ENCODE assay signal across 1 cellular context in the genomic region with DNA sequence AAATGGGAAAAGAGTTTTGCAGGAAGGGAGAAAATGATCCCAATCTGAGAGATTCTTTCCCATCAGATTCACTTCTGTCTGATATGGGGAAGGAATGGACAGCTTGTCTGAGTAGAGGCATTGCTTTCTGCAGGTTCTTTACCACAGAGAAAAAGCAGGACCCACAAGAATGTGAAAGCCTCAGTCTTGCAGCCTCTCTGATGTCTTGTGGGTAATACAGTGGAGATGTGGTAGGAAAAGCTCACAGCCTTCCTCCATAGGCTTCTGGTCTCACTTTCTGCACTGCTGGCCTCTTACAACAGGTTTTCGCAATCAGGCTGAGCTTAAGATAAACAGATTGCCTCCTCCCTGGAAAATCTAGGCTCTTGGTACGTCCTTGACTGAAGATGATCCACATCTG.
TF ChIP-seq lines count a peak whose summit lies in the region.

No MANE protein-coding gene starts in this region.

TF ChIP-seq in HEK293, 187 proteins besides CTCF, POLR2A, EP300 and RAD21:
- TF ChIP-seq, protein P1, sequence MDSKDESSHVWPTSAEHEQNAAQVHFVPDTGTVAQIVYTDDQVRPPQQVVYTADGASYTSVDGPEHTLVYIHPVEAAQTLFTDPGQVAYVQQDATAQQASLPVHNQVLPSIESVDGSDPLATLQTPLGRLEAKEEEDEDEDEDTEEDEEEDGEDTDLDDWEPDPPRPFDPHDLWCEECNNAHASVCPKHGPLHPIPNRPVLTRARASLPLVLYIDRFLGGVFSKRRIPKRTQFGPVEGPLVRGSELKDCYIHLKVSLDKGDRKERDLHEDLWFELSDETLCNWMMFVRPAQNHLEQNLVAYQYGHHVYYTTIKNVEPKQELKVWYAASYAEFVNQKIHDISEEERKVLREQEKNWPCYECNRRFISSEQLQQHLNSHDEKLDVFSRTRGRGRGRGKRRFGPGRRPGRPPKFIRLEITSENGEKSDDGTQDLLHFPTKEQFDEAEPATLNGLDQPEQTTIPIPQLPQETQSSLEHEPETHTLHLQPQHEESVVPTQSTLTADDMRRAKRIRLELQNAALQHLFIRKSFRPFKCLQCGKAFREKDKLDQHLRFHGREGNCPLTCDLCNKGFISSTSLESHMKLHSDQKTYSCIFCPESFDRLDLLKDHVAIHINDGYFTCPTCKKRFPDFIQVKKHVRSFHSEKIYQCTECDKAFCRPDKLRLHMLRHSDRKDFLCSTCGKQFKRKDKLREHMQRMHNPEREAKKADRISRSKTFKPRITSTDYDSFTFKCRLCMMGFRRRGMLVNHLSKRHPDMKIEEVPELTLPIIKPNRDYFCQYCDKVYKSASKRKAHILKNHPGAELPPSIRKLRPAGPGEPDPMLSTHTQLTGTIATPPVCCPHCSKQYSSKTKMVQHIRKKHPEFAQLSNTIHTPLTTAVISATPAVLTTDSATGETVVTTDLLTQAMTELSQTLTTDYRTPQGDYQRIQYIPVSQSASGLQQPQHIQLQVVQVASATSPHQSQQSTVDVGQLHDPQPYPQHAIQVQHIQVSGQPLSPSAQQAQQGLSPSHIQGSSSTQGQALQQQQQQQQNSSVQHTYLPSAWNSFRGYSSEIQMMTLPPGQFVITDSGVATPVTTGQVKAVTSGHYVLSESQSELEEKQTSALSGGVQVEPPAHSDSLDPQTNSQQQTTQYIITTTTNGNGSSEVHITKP (tag by site-specific recombination; IDR thresholded peaks at IDR 0.05): peak; percentile 85
- 0 out of 2 replicates have a peak, but pooled peaks have one; percentile 30 for TF ChIP-seq ZNF76 (tag by site-specific recombination; IDR thresholded peaks at IDR 0.05; ENCODE audit: borderline replicate concordance, low read depth)
- TF ChIP-seq, protein P2, sequence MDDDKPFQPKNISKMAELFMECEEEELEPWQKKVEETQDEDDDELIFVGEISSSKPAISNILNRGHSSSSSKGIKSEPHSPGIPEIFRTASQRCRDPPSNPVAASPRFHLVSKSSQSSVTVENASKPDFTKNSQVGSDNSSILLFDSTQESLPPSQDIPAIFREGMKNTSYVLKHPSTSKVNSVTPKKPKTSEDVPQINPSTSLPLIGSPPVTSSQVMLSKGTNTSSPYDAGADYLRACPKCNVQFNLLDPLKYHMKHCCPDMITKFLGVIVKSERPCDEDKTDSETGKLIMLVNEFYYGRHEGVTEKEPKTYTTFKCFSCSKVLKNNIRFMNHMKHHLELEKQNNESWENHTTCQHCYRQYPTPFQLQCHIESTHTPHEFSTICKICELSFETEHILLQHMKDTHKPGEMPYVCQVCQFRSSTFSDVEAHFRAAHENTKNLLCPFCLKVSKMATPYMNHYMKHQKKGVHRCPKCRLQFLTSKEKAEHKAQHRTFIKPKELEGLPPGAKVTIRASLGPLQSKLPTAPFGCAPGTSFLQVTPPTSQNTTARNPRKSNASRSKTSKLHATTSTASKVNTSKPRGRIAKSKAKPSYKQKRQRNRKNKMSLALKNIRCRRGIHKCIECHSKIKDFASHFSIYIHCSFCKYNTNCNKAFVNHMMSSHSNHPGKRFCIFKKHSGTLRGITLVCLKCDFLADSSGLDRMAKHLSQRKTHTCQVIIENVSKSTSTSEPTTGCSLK (tag by site-specific recombination; IDR thresholded peaks at IDR 0.05): no peak
- TF ChIP-seq FEZF1 (tag by site-specific recombination; IDR thresholded peaks at IDR 0.05): no peak
- peak; percentile 58 for TF ChIP-seq PRDM1 (tag by site-specific recombination; IDR thresholded peaks at IDR 0.05)
- TF ChIP-seq ZBTB20 (tag by site-specific recombination; IDR thresholded peaks at IDR 0.05): no peak
- TF ChIP-seq, protein P3, sequence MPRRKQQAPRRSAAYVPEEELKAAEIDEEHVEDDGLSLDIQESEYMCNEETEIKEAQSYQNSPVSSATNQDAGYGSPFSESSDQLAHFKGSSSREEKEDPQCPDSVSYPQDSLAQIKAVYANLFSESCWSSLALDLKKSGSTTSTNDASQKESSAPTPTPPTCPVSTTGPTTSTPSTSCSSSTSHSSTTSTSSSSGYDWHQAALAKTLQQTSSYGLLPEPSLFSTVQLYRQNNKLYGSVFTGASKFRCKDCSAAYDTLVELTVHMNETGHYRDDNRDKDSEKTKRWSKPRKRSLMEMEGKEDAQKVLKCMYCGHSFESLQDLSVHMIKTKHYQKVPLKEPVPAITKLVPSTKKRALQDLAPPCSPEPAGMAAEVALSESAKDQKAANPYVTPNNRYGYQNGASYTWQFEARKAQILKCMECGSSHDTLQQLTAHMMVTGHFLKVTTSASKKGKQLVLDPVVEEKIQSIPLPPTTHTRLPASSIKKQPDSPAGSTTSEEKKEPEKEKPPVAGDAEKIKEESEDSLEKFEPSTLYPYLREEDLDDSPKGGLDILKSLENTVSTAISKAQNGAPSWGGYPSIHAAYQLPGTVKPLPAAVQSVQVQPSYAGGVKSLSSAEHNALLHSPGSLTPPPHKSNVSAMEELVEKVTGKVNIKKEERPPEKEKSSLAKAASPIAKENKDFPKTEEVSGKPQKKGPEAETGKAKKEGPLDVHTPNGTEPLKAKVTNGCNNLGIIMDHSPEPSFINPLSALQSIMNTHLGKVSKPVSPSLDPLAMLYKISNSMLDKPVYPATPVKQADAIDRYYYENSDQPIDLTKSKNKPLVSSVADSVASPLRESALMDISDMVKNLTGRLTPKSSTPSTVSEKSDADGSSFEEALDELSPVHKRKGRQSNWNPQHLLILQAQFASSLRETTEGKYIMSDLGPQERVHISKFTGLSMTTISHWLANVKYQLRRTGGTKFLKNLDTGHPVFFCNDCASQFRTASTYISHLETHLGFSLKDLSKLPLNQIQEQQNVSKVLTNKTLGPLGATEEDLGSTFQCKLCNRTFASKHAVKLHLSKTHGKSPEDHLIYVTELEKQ (tag by site-specific recombination; IDR thresholded peaks at IDR 0.05; ENCODE audit: borderline replicate concordance): no peak
- peak; percentile 19; the same call in 1 of the 2 replicates for TF ChIP-seq ZBTB17 (tag by site-specific recombination; IDR thresholded peaks at IDR 0.05)
